In genomic region chr10:131050162-131050766, GRCh38 we compare ENCODE assay signal across 20 cellular contexts.
DNase-seq lines count a peak whose midpoint lies in the region; ATAC-seq lines count a peak whose summit lies in the region.
"Had no signal": no experiment of that assay in that cellular context is flagged by ENCODE, and none has a peak within 500 bp of the region (broad histone marks: within the 10 kb centered on the region; RNA-seq: fewer than 3 reads in every experiment).

No MANE protein-coding gene starts in this region.

- no peak for DNase-seq in activated naive CD8-positive, alpha-beta T cell treated with anti-CD3 and anti-CD28 coated beads, Interleukin-2, amount 50 U/mL, for 24 hours
- DNase-seq in activated naive CD8-positive, alpha-beta T cell treated with anti-CD3 and anti-CD28 coated beads for 36 hours: no peak
- DNase-seq in HT1080 (ENCODE audit: low read depth) (peak; percentile 33), mesendoderm (peak; percentile 44), D341Med (ENCODE audit: low spot score) (no peak), GF-D8 (lab: John Stamatoyannopoulos, UW) (no peak)
- DNase-seq: AML-193; Caco-2; CD4-positive, alpha-beta T cell; DMS153; DMS79; KBM-7 had no signal

- H2BK5ac ChIP-seq in mesendoderm (ENCODE audit: low read length): no peak overlapping the region

- no peaks in the 10 kb centered on the region for H3K27me3 ChIP-seq in mesendoderm (ENCODE audit: insufficient read depth, low read length, poor library complexity)

- peaks cover 7% of the 10 kb centered on the region for H3K4me1 ChIP-seq in mesendoderm (ENCODE audit: control insufficient read depth, low read depth, low read length)
- H3K4me1 ChIP-seq: A549, Caco-2, HAP-1 had no signal

- peak; percentile 3 for ATAC-seq in activated naive CD8-positive, alpha-beta T cell treated with anti-CD3 and anti-CD28 coated beads, Interleukin-2, amount 50 U/mL, for 24 hours
- ATAC-seq in GM18867 (IDR thresholded peaks at IDR 0.05; ENCODE audit: unreplicated experiment): no peak
- ATAC-seq: A549, GM12878 had no signal

- H3K18ac ChIP-seq in mesendoderm (ENCODE audit: low read length): no peak overlapping the region

- H3K79me1 ChIP-seq in mesendoderm (ENCODE audit: low read length): no peaks in the 10 kb centered on the region

- WGBS in mesendoderm (ENCODE audit: extremely low coverage, insufficient coverage, low lambda C conversion rate): no CpG with 5 or more reads among the region's 10 CpGs

- no peak overlapping the region for H3K23ac ChIP-seq in mesendoderm (ENCODE audit: low read length)

- no peak overlapping the region for H3K4ac ChIP-seq in mesendoderm (ENCODE audit: low read depth, low read length)

- H3K4me3 Mint-ChIP-seq in activated naive CD8-positive, alpha-beta T cell treated with anti-CD3 and anti-CD28 coated beads, Interleukin-2, amount 50 U/mL, for 24 hours: no peak overlapping the region
- H3K4me3 Mint-ChIP-seq in activated naive CD8-positive, alpha-beta T cell treated with anti-CD3 and anti-CD28 coated beads for 36 hours: no peak overlapping the region
- H3K4me3 Mint-ChIP-seq: CD4-positive, alpha-beta T cell; IgD-negative memory B cell had no signal

- no peak overlapping the region for H3K9ac ChIP-seq in mesendoderm (ENCODE audit: low read length)

- H3K56ac ChIP-seq in mesendoderm (ENCODE audit: low read length): no peak overlapping the region

- H3K36me3 Mint-ChIP-seq in activated naive CD8-positive, alpha-beta T cell treated with anti-CD3 and anti-CD28 coated beads, Interleukin-2, amount 50 U/mL, for 24 hours (ENCODE audit: low read depth): no peaks in the 10 kb centered on the region
- H3K36me3 Mint-ChIP-seq in activated naive CD8-positive, alpha-beta T cell treated with anti-CD3 and anti-CD28 coated beads for 36 hours: no peaks in the 10 kb centered on the region
- H3K36me3 Mint-ChIP-seq: IgD-negative memory B cell had no signal

- H3K27ac ChIP-seq in mesendoderm (ENCODE audit: low read depth, low read length): no peak overlapping the region
- H3K27ac ChIP-seq: 22Rv1, A549, C4-2B, HL-60 had no signal

- H3K36me3 ChIP-seq in mesendoderm (ENCODE audit: control insufficient read depth, insufficient read depth, low read length): no peaks in the 10 kb centered on the region
- H3K36me3 ChIP-seq: HAP-1 had no signal

- H3K27me3 Mint-ChIP-seq in activated naive CD8-positive, alpha-beta T cell treated with anti-CD3 and anti-CD28 coated beads, Interleukin-2, amount 50 U/mL, for 24 hours: peaks cover 5% of the 10 kb centered on the region
- no peaks in the 10 kb centered on the region for H3K27me3 Mint-ChIP-seq in activated naive CD8-positive, alpha-beta T cell treated with anti-CD3 and anti-CD28 coated beads for 36 hours
- H3K27me3 Mint-ChIP-seq: CD4-positive, alpha-beta T cell; IgD-negative memory B cell had no signal

- H3K4me1 Mint-ChIP-seq in activated naive CD8-positive, alpha-beta T cell treated with anti-CD3 and anti-CD28 coated beads, Interleukin-2, amount 50 U/mL, for 24 hours: peaks cover 2% of the 10 kb centered on the region
- H3K4me1 Mint-ChIP-seq in activated naive CD8-positive, alpha-beta T cell treated with anti-CD3 and anti-CD28 coated beads for 36 hours: peaks cover 1% of the 10 kb centered on the region
- H3K4me1 Mint-ChIP-seq: IgD-negative memory B cell had no signal

- no peak overlapping the region for H2BK15ac ChIP-seq in mesendoderm (replicated peaks; ENCODE audit: low read depth)

- H3K9me3 Mint-ChIP-seq in activated naive CD8-positive, alpha-beta T cell treated with anti-CD3 and anti-CD28 coated beads, Interleukin-2, amount 50 U/mL, for 24 hours: no peaks in the 10 kb centered on the region
- peaks cover 4% of the 10 kb centered on the region for H3K9me3 Mint-ChIP-seq in activated naive CD8-positive, alpha-beta T cell treated with anti-CD3 and anti-CD28 coated beads for 36 hours

- no peak overlapping the region for H3K4me2 ChIP-seq in mesendoderm (ENCODE audit: low read length)
- H3K4me2 ChIP-seq: A549 had no signal

- H2AK5ac ChIP-seq in mesendoderm (ENCODE audit: low read length): no peak overlapping the region

- no peak overlapping the region for H3K27ac Mint-ChIP-seq in activated naive CD8-positive, alpha-beta T cell treated with anti-CD3 and anti-CD28 coated beads, Interleukin-2, amount 50 U/mL, for 24 hours
- no peak overlapping the region for H3K27ac Mint-ChIP-seq in activated naive CD8-positive, alpha-beta T cell treated with anti-CD3 and anti-CD28 coated beads for 36 hours
- H3K27ac Mint-ChIP-seq: CD4-positive, alpha-beta T cell; IgD-negative memory B cell had no signal

- no peak overlapping the region for H4K5ac ChIP-seq in mesendoderm (ENCODE audit: low read length)

- no peaks in the 10 kb centered on the region for H3K79me2 ChIP-seq in mesendoderm (ENCODE audit: control insufficient read depth, insufficient read depth, low read length)

- no peak overlapping the region for H2BK120ac ChIP-seq in mesendoderm (ENCODE audit: low read depth, low read length)

- no peak overlapping the region for H3K4me3 ChIP-seq in mesendoderm (ENCODE audit: low read length)
- H3K4me3 ChIP-seq: A549, GM12878, HAP-1 had no signal

- no peak overlapping the region for H4K8ac ChIP-seq in mesendoderm (ENCODE audit: low read depth, low read length)

Comparison
In these comparisons a context has a peak if more than half of its experiments do, and no peak if none do; other contexts are left out.
1. DNase-seq: peak in HT1080 (single experiment) and mesendoderm (single experiment); none in activated naive CD8-positive, alpha-beta T cell treated with anti-CD3 and anti-CD28 coated beads, Interleukin-2, amount 50 U/mL, for 24 hours (single experiment), activated naive CD8-positive, alpha-beta T cell treated with anti-CD3 and anti-CD28 coated beads for 36 hours (single experiment), D341Med (single experiment) and GF-D8 (single experiment).